In the genomic region with DNA sequence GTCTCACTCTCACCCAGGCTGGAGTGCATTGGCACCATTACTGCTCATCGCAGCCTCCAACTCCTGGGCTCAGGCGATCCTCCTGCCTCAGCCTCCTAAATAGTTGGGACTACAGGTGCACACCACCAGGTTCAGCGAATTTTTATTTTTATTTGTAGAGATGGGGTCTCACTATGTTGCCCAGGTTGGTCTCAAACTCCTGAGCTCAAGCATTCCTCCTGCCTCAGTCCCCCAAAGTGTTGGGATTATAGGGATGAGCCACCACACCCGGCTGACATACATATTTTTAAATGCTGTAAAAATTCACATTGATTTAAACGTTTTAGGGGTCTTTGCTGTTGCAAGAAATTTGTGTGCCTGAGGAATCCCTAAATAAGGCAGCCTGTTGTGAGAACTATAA, we compare ENCODE assay signal across 22 cellular contexts. TPM values are rescaled to one million over a fixed set of nuclear protein-coding genes. Genes with fewer than 3 reads are reported as not detected.
DNase-seq lines count a peak whose midpoint lies in the region; ATAC-seq and TF ChIP-seq lines count a peak whose summit lies in the region.
"Had no signal": no experiment of that assay in that cellular context is flagged by ENCODE, and none has a peak within 500 bp of the region (broad histone marks: within the 10 kb centered on the region; RNA-seq: fewer than 3 reads in every experiment).

No MANE protein-coding gene starts in this region.

- TF ChIP-seq CTCF in endothelial cell (IDR thresholded peaks at IDR 0.05; ENCODE audit: unreplicated experiment), result no peak
- TF ChIP-seq CTCF in nephron (IDR thresholded peaks at IDR 0.05; ENCODE audit: unreplicated experiment in 3 of 3), result no peak
- no peak for TF ChIP-seq CTCF in thyroid gland (IDR thresholded peaks at IDR 0.05)

- DNase-seq in endothelial cell (ENCODE audit: low spot score) (no peak), thyroid gland (no peak), NCI-H1694 (lab: John Stamatoyannopoulos, UW) (no peak), AG08396 (ENCODE audit: low spot score) (no peak)
- no peak for DNase-seq in stimulated activated CD4-positive, alpha-beta T cell treated with anti-CD3 and anti-CD28 coated beads, Interleukin-12 subunit alpha, Interleukin-12 subunit beta, amount 100 ng/mL, for 4 hours
- DNase-seq: activated CD4-positive, alpha-beta T cell treated with anti-CD3 and anti-CD28 coated beads for 36 hours; activated naive CD8-positive, alpha-beta T cell treated with anti-CD3 and anti-CD28 coated beads for 36 hours; activated T-cell treated with anti-CD3 and anti-CD28 coated beads, Interleukin-2, amount 50 U/mL, for 72 hours; CD8-positive, alpha-beta memory T cell; cortex of kidney; DMS79 treated with DMSO at 0.1 percent for 48 hours; H7; NCI-H748 treated with DMSO at 0.1 percent for 48 hours; OCI-M1; SHP77 treated with DMSO at 0.1 percent for 48 hours; tibial artery had no signal

- no peaks in the 10 kb centered on the region for H3K4me1 Mint-ChIP-seq in activated T-helper 17 cell treated with anti-CD3 and anti-CD28 coated beads, Interleukin-2, amount 50 U/mL, for 72 hours
- H3K4me1 Mint-ChIP-seq in endothelial cell (ENCODE audit: unreplicated experiment) (peaks cover 45% of the 10 kb centered on the region), nephron (peaks cover 46% of the 10 kb centered on the region)
- H3K4me1 Mint-ChIP-seq: activated CD4-positive, alpha-beta T cell treated with anti-CD3 and anti-CD28 coated beads for 36 hours; CD8-positive, alpha-beta memory T cell had no signal

- no peaks in the 10 kb centered on the region for H3K36me3 Mint-ChIP-seq in activated T-helper 17 cell treated with anti-CD3 and anti-CD28 coated beads, Interleukin-2, amount 50 U/mL, for 72 hours (ENCODE audit: low read depth)
- H3K36me3 Mint-ChIP-seq in endothelial cell (ENCODE audit: low read depth, unreplicated experiment) (no peaks in the 10 kb centered on the region), nephron (ENCODE audit: low read depth) (no peaks in the 10 kb centered on the region)
- H3K36me3 Mint-ChIP-seq: activated naive CD8-positive, alpha-beta T cell treated with anti-CD3 and anti-CD28 coated beads for 36 hours; brain; CD8-positive, alpha-beta memory T cell; mesothelial cell of epicardium had no signal

- 84 to 85% methylated on average over 5 of the region's 5 CpGs for WGBS in thyroid gland, 2 donors

- H3K36me3 ChIP-seq in thyroid gland, result no peaks in the 10 kb centered on the region
- H3K36me3 ChIP-seq: tibial artery had no signal

- no peak overlapping the region for H3K4me3 Mint-ChIP-seq in activated T-helper 17 cell treated with anti-CD3 and anti-CD28 coated beads, Interleukin-2, amount 50 U/mL, for 72 hours
- H3K4me3 Mint-ChIP-seq in endothelial cell (ENCODE audit: unreplicated experiment) (no peak overlapping the region), nephron (peak overlapping the region in 1 of 3 experiments; percentile 21)
- H3K4me3 Mint-ChIP-seq: activated CD4-positive, alpha-beta T cell treated with anti-CD3 and anti-CD28 coated beads for 36 hours; activated naive CD8-positive, alpha-beta T cell treated with anti-CD3 and anti-CD28 coated beads for 36 hours; activated T-cell treated with anti-CD3 and anti-CD28 coated beads, Interleukin-2, amount 50 U/mL, for 72 hours; brain; CD8-positive, alpha-beta memory T cell; mesothelial cell of epicardium; neural crest cell had no signal

- intact Hi-C loops in thyroid gland (cut with DNase I), result no loop called here

- TF ChIP-seq POLR2A in thyroid gland (IDR thresholded peaks at IDR 0.05), result no peak

- H3K27ac Mint-ChIP-seq in activated T-helper 17 cell treated with anti-CD3 and anti-CD28 coated beads, Interleukin-2, amount 50 U/mL, for 72 hours, result peak overlapping the region; percentile 36
- H3K27ac Mint-ChIP-seq in endothelial cell (ENCODE audit: unreplicated experiment) (peak overlapping the region; percentile 9), nephron (peak overlapping the region; percentile 41 to 99 (median 66))
- H3K27ac Mint-ChIP-seq: activated CD4-positive, alpha-beta T cell treated with anti-CD3 and anti-CD28 coated beads for 36 hours; activated naive CD8-positive, alpha-beta T cell treated with anti-CD3 and anti-CD28 coated beads for 36 hours; activated T-cell treated with anti-CD3 and anti-CD28 coated beads, Interleukin-2, amount 50 U/mL, for 72 hours; mesothelial cell of epicardium had no signal

- peaks cover 6 to 32% of the 10 kb centered on the region in 2 donors for H3K4me1 ChIP-seq in thyroid gland

- H3K27me3 Mint-ChIP-seq in activated T-helper 17 cell treated with anti-CD3 and anti-CD28 coated beads, Interleukin-2, amount 50 U/mL, for 72 hours, result no peaks in the 10 kb centered on the region
- peaks cover 5% of the 10 kb centered on the region for H3K27me3 Mint-ChIP-seq in endothelial cell (ENCODE audit: unreplicated experiment)
- no peaks in the 10 kb centered on the region for H3K27me3 Mint-ChIP-seq in nephron (ENCODE audit: low read depth)
- H3K27me3 Mint-ChIP-seq: activated CD4-positive, alpha-beta T cell treated with anti-CD3 and anti-CD28 coated beads for 36 hours; activated naive CD8-positive, alpha-beta T cell treated with anti-CD3 and anti-CD28 coated beads for 36 hours; brain had no signal

- H3K27me3 ChIP-seq in thyroid gland, result no peaks in the 10 kb centered on the region
- H3K27me3 ChIP-seq: tibial artery had no signal

- H3K27ac ChIP-seq in thyroid gland, result peak overlapping the region; percentile 7 to 78 (median 58)

- no peaks in the 10 kb centered on the region for H3K9me3 ChIP-seq in thyroid gland
- H3K9me3 ChIP-seq: tibial artery had no signal

- H3K4me3 ChIP-seq in thyroid gland (replicated peaks in 1 of 3), result no peak overlapping the region
- H3K4me3 ChIP-seq: K562, tibial artery had no signal

- no peaks in the 10 kb centered on the region for H3K9me3 Mint-ChIP-seq in activated T-helper 17 cell treated with anti-CD3 and anti-CD28 coated beads, Interleukin-2, amount 50 U/mL, for 72 hours
- H3K9me3 Mint-ChIP-seq in endothelial cell (ENCODE audit: unreplicated experiment), result no peaks in the 10 kb centered on the region
- no peaks in the 10 kb centered on the region for H3K9me3 Mint-ChIP-seq in nephron
- H3K9me3 Mint-ChIP-seq: activated naive CD8-positive, alpha-beta T cell treated with anti-CD3 and anti-CD28 coated beads for 36 hours; activated T-cell treated with anti-CD3 and anti-CD28 coated beads, Interleukin-2, amount 50 U/mL, for 72 hours; brain; CD8-positive, alpha-beta memory T cell; mesothelial cell of epicardium; neural crest cell had no signal

- no peak for ATAC-seq in activated T-helper 17 cell treated with anti-CD3 and anti-CD28 coated beads, Interleukin-2, amount 50 U/mL, for 72 hours (replicated peaks)
- ATAC-seq: activated CD4-positive, alpha-beta T cell treated with anti-CD3 and anti-CD28 coated beads for 36 hours; activated T-cell treated with anti-CD3 and anti-CD28 coated beads, Interleukin-2, amount 50 U/mL, for 72 hours; K562 had no signal

RNA-seq across cellular contexts. Expression of a gene that starts 24.8 kb away (rescaled TPM):
- 10 to 100 TPM; 89.3 to 98.4 TPM for total RNA-seq in activated T-helper 17 cell treated with anti-CD3 and anti-CD28 coated beads, Interleukin-2, amount 50 U/mL, for 72 hours
- total RNA-seq in endothelial cell (ENCODE audit: unreplicated experiment), result 315 TPM
- total RNA-seq in thyroid gland, result 100 to 1,000 TPM in 2 of 4 donors, 10 to 100 TPM in 2; 57.6 to 287 (median 102) TPM

Comparison
In these comparisons a context has a peak if more than half of its experiments do, and no peak if none do; other contexts are left out.
1. H3K27ac Mint-ChIP-seq: peak in every context shown above with its lines; median percentile 66 in nephron; 36 in activated T-helper 17 cell treated with anti-CD3 and anti-CD28 coated beads, Interleukin-2, amount 50 U/mL, for 72 hours; 9 in endothelial cell.